Comparison of ENCODE assay signal across 8 cellular contexts in the genomic region with DNA sequence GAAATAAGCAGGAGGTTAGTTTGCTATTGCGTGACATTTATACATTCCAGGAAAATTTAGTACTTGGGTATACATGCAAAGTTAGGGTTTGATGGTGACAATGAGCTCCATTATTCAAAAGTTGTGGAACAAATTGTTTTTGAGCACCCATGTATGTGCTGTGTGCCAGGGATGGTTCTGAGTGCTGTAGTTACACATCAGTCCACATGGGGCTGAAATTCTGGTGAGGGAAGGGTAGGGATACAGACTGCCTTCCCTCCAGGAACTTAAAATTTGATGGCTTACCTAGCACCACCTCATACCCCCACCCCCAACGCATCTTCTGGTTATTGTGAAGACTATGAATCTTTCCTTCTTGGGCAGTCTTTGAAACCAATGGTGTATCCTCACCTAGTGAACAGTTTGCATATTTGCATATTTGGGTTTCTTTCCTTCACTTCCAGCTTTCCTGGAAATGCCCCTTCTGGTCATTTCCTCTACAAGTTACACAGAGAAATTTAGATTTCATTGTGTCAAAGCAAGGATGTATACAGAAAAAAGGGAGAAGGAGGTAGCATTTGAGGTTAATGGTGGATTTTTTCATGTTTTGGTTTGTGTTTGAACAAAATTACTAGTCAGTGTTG.
DNase-seq lines count a peak whose midpoint lies in the region; ATAC-seq and TF ChIP-seq lines count a peak whose summit lies in the region.

No MANE protein-coding gene starts in this region.

- H3K79me1 ChIP-seq in neuronal stem cell (ENCODE audit: low read depth, low read length): no peaks in the 10 kb centered on the region

- no peak overlapping the region for H3K23ac ChIP-seq in neuronal stem cell (ENCODE audit: low read depth, low read length, poor library complexity)

- TF ChIP-seq CTCF in ascending aorta (IDR thresholded peaks at IDR 0.05) (peak; percentile 40 to 61 (median 56)), liver (IDR thresholded peaks at IDR 0.05; ENCODE audit: low read depth, low read length, missing input control) (peak; percentile 48)

- H3K9me3 Mint-ChIP-seq in activated T-cell treated with anti-CD3 and anti-CD28 coated beads, Interleukin-2, amount 50 U/mL, for 72 hours: no peaks in the 10 kb centered on the region

- H4K91ac ChIP-seq in neuronal stem cell (ENCODE audit: low read depth, low read length, poor library complexity): no peak overlapping the region

- WGBS in liver: 93% methylated on average over 2 of the region's 2 CpGs
- no CpG with 5 or more reads among the region's 2 CpGs for WGBS in neuronal stem cell (ENCODE audit: extremely low coverage in 2 of 2, insufficient read length in 2 of 2, insufficient replicate concordance in 1 of 2), 2 donors

- H3K18ac ChIP-seq in neuronal stem cell (ENCODE audit: low read length): no peak overlapping the region

- no peak overlapping the region for H2AK5ac ChIP-seq in neuronal stem cell (ENCODE audit: low read depth, low read length)

- no peak overlapping the region for H2BK15ac ChIP-seq in neuronal stem cell (ENCODE audit: low read length)

- no peak overlapping the region for H2AFZ ChIP-seq in neuronal stem cell (ENCODE audit: low read length)

- H3K27me3 Mint-ChIP-seq in activated T-cell treated with anti-CD3 and anti-CD28 coated beads, Interleukin-2, amount 50 U/mL, for 72 hours (ENCODE audit: low read depth): peaks cover 67% of the 10 kb centered on the region

- H3K9ac ChIP-seq in HUES6 (ENCODE audit: low read length) (no peak overlapping the region), liver (ENCODE audit: low read depth in 1 of 2, low read length in 2 of 2) (no peak overlapping the region), neuronal stem cell (ENCODE audit: low read depth, low read length, poor library complexity) (no peak overlapping the region)

- H3K4me3 Mint-ChIP-seq in activated T-cell treated with anti-CD3 and anti-CD28 coated beads, Interleukin-2, amount 50 U/mL, for 72 hours: no peak overlapping the region

- no peak overlapping the region for H3K27ac Mint-ChIP-seq in activated T-cell treated with anti-CD3 and anti-CD28 coated beads, Interleukin-2, amount 50 U/mL, for 72 hours

- ATAC-seq in left lobe of liver: no peak
- no peak for ATAC-seq in activated T-cell treated with anti-CD3 and anti-CD28 coated beads, Interleukin-2, amount 50 U/mL, for 72 hours (replicated peaks in 1 of 2)

- no peak overlapping the region for H4K8ac ChIP-seq in neuronal stem cell (ENCODE audit: low read depth, low read length)

- intact Hi-C loops in ascending aorta (cut with DNase I): no loop called here

- H3K9me3 ChIP-seq in HUES6 (ENCODE audit: control insufficient read depth, insufficient read depth, low read depth, low read length): no peaks in the 10 kb centered on the region
- H3K9me3 ChIP-seq in ascending aorta: no peaks in the 10 kb centered on the region
- H3K9me3 ChIP-seq in liver (ENCODE audit: control insufficient read depth in 4 of 4, low read length in 3 of 4): no peaks in the 10 kb centered on the region
- H3K9me3 ChIP-seq in neuronal stem cell (replicated peaks in 1 of 2; ENCODE audit: control insufficient read depth in 2 of 2, insufficient read depth in 1 of 2, low read depth in 1 of 2, low read length in 2 of 2): no peaks in the 10 kb centered on the region

- H2BK120ac ChIP-seq in neuronal stem cell (ENCODE audit: low read depth, low read length): no peak overlapping the region

- H3K4me3 ChIP-seq in HUES6 (ENCODE audit: low read depth, low read length) (peak overlapping the region; percentile 87), ascending aorta (peak overlapping the region; percentile 69 to 93), liver (ENCODE audit: low read depth in 1 of 3, low read length in 3 of 3) (no peak overlapping the region), neuronal stem cell (ENCODE audit: low read length in 2 of 2) (no peak overlapping the region)

- no peak overlapping the region for H3K4ac ChIP-seq in neuronal stem cell (ENCODE audit: low read length)

- H3K27ac ChIP-seq in HUES6 (ENCODE audit: low read depth, low read length): no peak overlapping the region
- H3K27ac ChIP-seq in ascending aorta: peak overlapping the region; percentile 99 to 100
- H3K27ac ChIP-seq in liver (ENCODE audit: low read depth in 1 of 2, low read length in 2 of 2): no peak overlapping the region
- no peak overlapping the region for H3K27ac ChIP-seq in neuronal stem cell (replicated peaks; ENCODE audit: low read length)

- H3K27me3 ChIP-seq in HUES6 (ENCODE audit: control insufficient read depth, insufficient read depth, low read length) (no peaks in the 10 kb centered on the region), ascending aorta (no peaks in the 10 kb centered on the region), liver (ENCODE audit: control insufficient read depth in 4 of 4, insufficient read depth in 4 of 4, low read length in 3 of 4) (no peaks in the 10 kb centered on the region), neuronal stem cell (ENCODE audit: control insufficient read depth in 3 of 3, insufficient read depth in 3 of 3, low read depth in 1 of 3, low read length in 3 of 3) (peaks cover 0 to 67% (median 8%) of the 10 kb centered on the region in 3 experiments)

- H2BK12ac ChIP-seq in neuronal stem cell (ENCODE audit: low read length): no peak overlapping the region

- H3K4me1 ChIP-seq in HUES6 (ENCODE audit: control insufficient read depth, insufficient read depth, low read length) (peaks cover 25% of the 10 kb centered on the region), ascending aorta (peaks cover 3 to 33% of the 10 kb centered on the region in 2 donors), liver (ENCODE audit: control insufficient read depth in 4 of 4, insufficient read depth in 4 of 4, low read length in 3 of 4) (peaks cover 1 to 34% (median 18%) of the 10 kb centered on the region in 4 donors), neuronal stem cell (ENCODE audit: control insufficient read depth in 2 of 2, insufficient read depth in 1 of 2, low read depth in 1 of 2, low read length in 2 of 2) (peaks cover 13 to 16% of the 10 kb centered on the region in 2 donors)

- peak; percentile 50 to 80 for TF ChIP-seq RAD21 in liver (IDR thresholded peaks at IDR 0.05)

- no peaks in the 10 kb centered on the region for H3K36me3 Mint-ChIP-seq in activated T-cell treated with anti-CD3 and anti-CD28 coated beads, Interleukin-2, amount 50 U/mL, for 72 hours (ENCODE audit: insufficient read depth in 2 of 2)

- H2BK5ac ChIP-seq in neuronal stem cell (ENCODE audit: low read length): no peak overlapping the region

- peaks cover 13% of the 10 kb centered on the region for H3K4me1 Mint-ChIP-seq in activated T-cell treated with anti-CD3 and anti-CD28 coated beads, Interleukin-2, amount 50 U/mL, for 72 hours (ENCODE audit: low read depth)

- no peak overlapping the region for H3K14ac ChIP-seq in neuronal stem cell (ENCODE audit: low read length)

- DNase-seq in Ammon's horn (ENCODE audit: low spot score) (peak; percentile 72), ascending aorta (ENCODE audit: low spot score in 2 of 2) (peak in 1 of 2 donors; percentile 75), neuronal stem cell (ENCODE audit: low spot score) (no peak), left lobe of liver (ENCODE audit: low spot score) (no peak)
- DNase-seq in activated CD4-positive, CD25-positive, alpha-beta regulatory T cell treated with anti-CD3 and anti-CD28 coated beads, Interleukin-2, amount 50 U/mL, for 72 hours: no peak
- DNase-seq in activated T-cell treated with anti-CD3 and anti-CD28 coated beads, Interleukin-2, amount 50 U/mL, for 72 hours: no peak

- H3K36me3 ChIP-seq in HUES6 (ENCODE audit: control insufficient read depth, insufficient read depth, low read length) (no peaks in the 10 kb centered on the region), ascending aorta (no peaks in the 10 kb centered on the region), liver (ENCODE audit: control insufficient read depth in 4 of 4, insufficient read depth in 3 of 4, low read depth in 1 of 4, low read length in 3 of 4) (no peaks in the 10 kb centered on the region), neuronal stem cell (replicated peaks in 1 of 2; ENCODE audit: control insufficient read depth in 2 of 2, insufficient read depth in 2 of 2, low read length in 2 of 2) (no peaks in the 10 kb centered on the region)

- H3K4me2 ChIP-seq in neuronal stem cell (ENCODE audit: insufficient read depth, low read length, poor library complexity, severe bottlenecking): no peak overlapping the region

TF ChIP-seq in liver, 16 proteins besides CTCF, POLR2A, EP300 and RAD21:
- no peak for TF ChIP-seq HNF4A (conservative IDR thresholded peaks at IDR 0.05)
- no peak for TF ChIP-seq HNF4G (IDR thresholded peaks at IDR 0.05)
- TF ChIP-seq ATF3 (IDR thresholded peaks at IDR 0.05): no peak
- TF ChIP-seq YY1 (IDR thresholded peaks at IDR 0.05): peak; percentile 36
- TF ChIP-seq, protein P1, sequence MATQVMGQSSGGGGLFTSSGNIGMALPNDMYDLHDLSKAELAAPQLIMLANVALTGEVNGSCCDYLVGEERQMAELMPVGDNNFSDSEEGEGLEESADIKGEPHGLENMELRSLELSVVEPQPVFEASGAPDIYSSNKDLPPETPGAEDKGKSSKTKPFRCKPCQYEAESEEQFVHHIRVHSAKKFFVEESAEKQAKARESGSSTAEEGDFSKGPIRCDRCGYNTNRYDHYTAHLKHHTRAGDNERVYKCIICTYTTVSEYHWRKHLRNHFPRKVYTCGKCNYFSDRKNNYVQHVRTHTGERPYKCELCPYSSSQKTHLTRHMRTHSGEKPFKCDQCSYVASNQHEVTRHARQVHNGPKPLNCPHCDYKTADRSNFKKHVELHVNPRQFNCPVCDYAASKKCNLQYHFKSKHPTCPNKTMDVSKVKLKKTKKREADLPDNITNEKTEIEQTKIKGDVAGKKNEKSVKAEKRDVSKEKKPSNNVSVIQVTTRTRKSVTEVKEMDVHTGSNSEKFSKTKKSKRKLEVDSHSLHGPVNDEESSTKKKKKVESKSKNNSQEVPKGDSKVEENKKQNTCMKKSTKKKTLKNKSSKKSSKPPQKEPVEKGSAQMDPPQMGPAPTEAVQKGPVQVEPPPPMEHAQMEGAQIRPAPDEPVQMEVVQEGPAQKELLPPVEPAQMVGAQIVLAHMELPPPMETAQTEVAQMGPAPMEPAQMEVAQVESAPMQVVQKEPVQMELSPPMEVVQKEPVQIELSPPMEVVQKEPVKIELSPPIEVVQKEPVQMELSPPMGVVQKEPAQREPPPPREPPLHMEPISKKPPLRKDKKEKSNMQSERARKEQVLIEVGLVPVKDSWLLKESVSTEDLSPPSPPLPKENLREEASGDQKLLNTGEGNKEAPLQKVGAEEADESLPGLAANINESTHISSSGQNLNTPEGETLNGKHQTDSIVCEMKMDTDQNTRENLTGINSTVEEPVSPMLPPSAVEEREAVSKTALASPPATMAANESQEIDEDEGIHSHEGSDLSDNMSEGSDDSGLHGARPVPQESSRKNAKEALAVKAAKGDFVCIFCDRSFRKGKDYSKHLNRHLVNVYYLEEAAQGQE (IDR thresholded peaks at IDR 0.05): no peak
- TF ChIP-seq FOXA1 (IDR thresholded peaks at IDR 0.05): no peak
- no peak for TF ChIP-seq SP1 (IDR thresholded peaks at IDR 0.05)
- no peak for TF ChIP-seq RXRA (IDR thresholded peaks at IDR 0.05)

Comparison
In these comparisons a context has a peak if more than half of its experiments do, and no peak if none do; other contexts are left out.
1. H3K27ac ChIP-seq: peak in ascending aorta (2 of 2); none in HUES6 (single experiment), liver (0 of 2) and neuronal stem cell (single experiment).
2. H3K4me3 ChIP-seq: peak in HUES6 (single experiment) and ascending aorta (2 of 2); none in liver (0 of 3) and neuronal stem cell (0 of 2).